Comparison of ENCODE assay signal across 21 cellular contexts in genomic region chr6:33439956-33440648, GRCh38. TPM values are rescaled to one million over a fixed set of nuclear protein-coding genes. Genes with fewer than 3 reads are reported as not detected.
DNase-seq lines count a peak whose midpoint lies in the region; ATAC-seq and TF ChIP-seq lines count a peak whose summit lies in the region.
"Had no signal": no experiment of that assay in that cellular context is flagged by ENCODE, and none has a peak within 500 bp of the region (broad histone marks: within the 10 kb centered on the region; RNA-seq: fewer than 3 reads in every experiment).

No MANE protein-coding gene starts in this region.

- DNase-seq in CD14-positive monocyte (ENCODE audit: low spot score) (peak; percentile 35), T-helper 17 cell (no peak), iris pigment epithelial cell (ENCODE audit: low read depth) (peak; percentile 29), NAMALWA (ENCODE audit: low spot score) (no peak), NCI-H345 treated with DMSO at 0.1 percent for 48 hours (lab: John Stamatoyannopoulos, UW; ENCODE audit: unreplicated experiment) (no peak), iPS-NIHi11 (ENCODE audit: low spot score) (no peak)
- DNase-seq in CD4-positive, alpha-beta memory T cell: no peak
- no peak for DNase-seq in central memory CD4-positive, alpha-beta T cell
- DNase-seq: activated B cell treated with CpG ODN at 0.5 μM for 24 hours; activated effector memory CD4-positive, alpha-beta T cell treated with Interleukin-2 at 50 U/mL for 16 hours; aorta; endodermal cell; glutamatergic neuron; GOT3; lower lobe of right lung; NCI-H1436; NCI-H2171 treated with DMSO at 0.1 percent for 48 hours; NCI-H69; SHP77 had no signal

- H3K27ac Mint-ChIP-seq in CD14-positive monocyte: peak overlapping the region in 1 of 7 donors; percentile 59
- peak overlapping the region in 4 of 7 donors; percentile 16 to 86 (median 80) for H3K27ac Mint-ChIP-seq in CD4-positive, alpha-beta memory T cell
- peak overlapping the region; percentile 74 for H3K27ac Mint-ChIP-seq in T-helper 17 cell
- H3K27ac Mint-ChIP-seq: activated B cell treated with CpG ODN at 0.5 μM for 24 hours, B cell, endodermal cell had no signal

- peaks cover 66% of the 10 kb centered on the region for H3K36me3 ChIP-seq in CD4-positive, alpha-beta memory T cell (ENCODE audit: insufficient read depth, low read length)

- no peak overlapping the region for H3K4me3 ChIP-seq in CD4-positive, alpha-beta memory T cell (ENCODE audit: low read length in 2 of 2)
- H3K4me3 ChIP-seq: lower lobe of right lung had no signal

- no peak for TF ChIP-seq CTCF in CD14-positive monocyte (IDR thresholded peaks at IDR 0.05)

- CTCF ChIA-PET in CD4-positive, alpha-beta memory T cell (lab: Charles Lee; ENCODE audit: partially characterized antibody): interaction anchor here (0.7 kb wide), 1 partner anchor 11 kb away, joined by 3 read pairs; no protein-coding TSS in a partner anchor

- intact Hi-C loops in CD14-positive monocyte (cut with micrococcal nuclease): no loop called here
- intact Hi-C loops in CD4-positive, alpha-beta memory T cell (cut with micrococcal nuclease): no loop called here

- peaks cover 34 to 46% of the 10 kb centered on the region in 2 donors for H3K36me3 Mint-ChIP-seq in CD14-positive monocyte
- peaks cover 47 to 75% of the 10 kb centered on the region in 2 donors for H3K36me3 Mint-ChIP-seq in CD4-positive, alpha-beta memory T cell
- H3K36me3 Mint-ChIP-seq in T-helper 17 cell (ENCODE audit: low read depth): peaks cover 14% of the 10 kb centered on the region

- H3K4me1 Mint-ChIP-seq in CD14-positive monocyte: peaks cover 14% of the 10 kb centered on the region
- peaks cover 0 to 4% (median under 1%) of the 10 kb centered on the region in 4 donors for H3K4me1 Mint-ChIP-seq in CD4-positive, alpha-beta memory T cell
- H3K4me1 Mint-ChIP-seq in T-helper 17 cell: peaks cover 21% of the 10 kb centered on the region
- H3K4me1 Mint-ChIP-seq: B cell, endodermal cell had no signal

- H3K27ac ChIP-seq in CD4-positive, alpha-beta memory T cell (ENCODE audit: low read depth, low read length): no peak overlapping the region
- H3K27ac ChIP-seq: lower lobe of right lung, parathyroid adenoma had no signal

- ATAC-seq in T-helper 17 cell: no peak
- ATAC-seq: lower lobe of right lung had no signal

- POLR2A ChIA-PET in CD4-positive, alpha-beta memory T cell (lab: Charles Lee; ENCODE audit: partially characterized antibody): interaction anchor here (0.7 kb wide), 1 partner anchor 10 kb away, joined by 4 read pairs; no protein-coding TSS in a partner anchor

- H3K27me3 Mint-ChIP-seq in CD14-positive monocyte (ENCODE audit: low read depth in 3 of 3): peaks cover 0 to 4% (median 0%) of the 10 kb centered on the region in 3 donors
- H3K27me3 Mint-ChIP-seq in CD4-positive, alpha-beta memory T cell: no peaks in the 10 kb centered on the region
- no peaks in the 10 kb centered on the region for H3K27me3 Mint-ChIP-seq in T-helper 17 cell
- H3K27me3 Mint-ChIP-seq: activated B cell treated with CpG ODN at 0.5 μM for 24 hours, B cell had no signal

- H3K4me1 ChIP-seq in CD4-positive, alpha-beta memory T cell (ENCODE audit: insufficient read depth, low read length): no peaks in the 10 kb centered on the region
- H3K4me1 ChIP-seq: lower lobe of right lung, parathyroid adenoma had no signal

- no peaks in the 10 kb centered on the region for H3K9me3 ChIP-seq in CD4-positive, alpha-beta memory T cell (ENCODE audit: control insufficient read depth in 1 of 2, low read length in 2 of 2)
- no peaks in the 10 kb centered on the region for H3K9me3 ChIP-seq in T-helper 17 cell (ENCODE audit: control insufficient read depth, low read length, poor library complexity, severe bottlenecking)
- H3K9me3 ChIP-seq: lower lobe of right lung had no signal

- H3K9me3 Mint-ChIP-seq in CD14-positive monocyte: peaks cover 0 to 1% (median 0%) of the 10 kb centered on the region in 7 donors
- H3K9me3 Mint-ChIP-seq in CD4-positive, alpha-beta memory T cell: peaks cover 0 to 2% (median 0%) of the 10 kb centered on the region in 8 donors
- H3K9me3 Mint-ChIP-seq: activated B cell treated with CpG ODN at 0.5 μM for 24 hours, endodermal cell had no signal

- H3K4me3 Mint-ChIP-seq in CD14-positive monocyte (no peak overlapping the region), T-helper 17 cell (peak overlapping the region; percentile 50)
- H3K4me3 Mint-ChIP-seq in CD4-positive, alpha-beta memory T cell: no peak overlapping the region
- H3K4me3 Mint-ChIP-seq: activated B cell treated with CpG ODN at 0.5 μM for 24 hours, B cell, endodermal cell had no signal

- H3K27me3 ChIP-seq in CD4-positive, alpha-beta memory T cell (ENCODE audit: insufficient read depth, low read length): no peaks in the 10 kb centered on the region

RNA-seq across cellular contexts. Expression of gene ZBTB9, which starts 14.3 kb away (rescaled TPM):
- 1 to 10 TPM in 1 of 2 donors, under 1 TPM in 1; 0.42 to 2.0 TPM for polyA plus RNA-seq in CD14-positive monocyte
- total RNA-seq in CD4-positive, alpha-beta memory T cell: 10 to 100 TPM; 12.1 to 12.8 TPM
- polyA plus RNA-seq in CD4-positive, alpha-beta memory T cell: 10 to 100 TPM in 1 of 2 donors, 1 to 10 TPM in 1; 5.7 to 11.5 TPM
- total RNA-seq in T-helper 17 cell: 1 to 10 TPM; 3.9 to 4.4 TPM

RNA-seq across cellular contexts. Expression of gene SYNGAP1, which starts 20.2 kb away (rescaled TPM):
- polyA plus RNA-seq in CD14-positive monocyte: not detected
- total RNA-seq in CD4-positive, alpha-beta memory T cell: 10 to 100 TPM; 47.8 to 48.0 TPM
- polyA plus RNA-seq in CD4-positive, alpha-beta memory T cell: 1 to 10 TPM in 1 of 2 donors, not detected in 1; 1.9 TPM
- total RNA-seq in T-helper 17 cell: 10 to 100 TPM; 82.3 to 83.9 TPM

RNA-seq across cellular contexts. Expression of gene CUTA, which starts 22.2 kb away (rescaled TPM):
- 100 to 1,000 TPM; 153 to 160 TPM for polyA plus RNA-seq in CD14-positive monocyte
- 100 to 1,000 TPM; 210 to 217 TPM for total RNA-seq in CD4-positive, alpha-beta memory T cell
- 100 to 1,000 TPM; 371 to 407 TPM for polyA plus RNA-seq in CD4-positive, alpha-beta memory T cell
- total RNA-seq in T-helper 17 cell: 100 to 1,000 TPM; 195 to 196 TPM

RNA-seq across cellular contexts. Expression of gene PHF1, which starts 29.3 kb away (rescaled TPM):
- 1 to 10 TPM; 3.0 to 3.5 TPM for polyA plus RNA-seq in CD14-positive monocyte
- 100 to 1,000 TPM; 220 TPM for total RNA-seq in CD4-positive, alpha-beta memory T cell
- 10 to 100 TPM; 61.2 to 81.8 TPM for polyA plus RNA-seq in CD4-positive, alpha-beta memory T cell
- 100 to 1,000 TPM; 448 to 472 TPM for total RNA-seq in T-helper 17 cell

RNA-seq across cellular contexts. Expression of gene KIFC1, which starts 48.5 kb away (rescaled TPM):
- under 1 TPM; 0.14 to 0.68 TPM for polyA plus RNA-seq in CD14-positive monocyte
- under 1 TPM; 0.61 to 0.69 TPM for total RNA-seq in CD4-positive, alpha-beta memory T cell
- polyA plus RNA-seq in CD4-positive, alpha-beta memory T cell: under 1 TPM in 1 of 2 donors, not detected in 1; 0.54 TPM
- 1 to 10 TPM; 1.3 to 3.7 TPM for total RNA-seq in T-helper 17 cell

Comparison
In these comparisons a context has a peak if more than half of its experiments do, and no peak if none do; other contexts are left out.
1. DNase-seq: peak in CD14-positive monocyte (single experiment) and iris pigment epithelial cell (single experiment); none in CD4-positive, alpha-beta memory T cell (0 of 5), T-helper 17 cell (0 of 3), central memory CD4-positive, alpha-beta T cell (single experiment), NAMALWA (single experiment), NCI-H345 treated with DMSO at 0.1 percent for 48 hours (single experiment) and iPS-NIHi11 (single experiment).